34 cellular contexts compared by ENCODE assay signal in genomic region chr4:154578919-154579318, GRCh38. TPM values are rescaled to one million over a fixed set of nuclear protein-coding genes. Genes with fewer than 3 reads are reported as not detected.
"Had no signal": no experiment of that assay in that cellular context is flagged by ENCODE, and none has a peak within 500 bp of the region (broad histone marks: within the 10 kb centered on the region; RNA-seq: fewer than 3 reads in every experiment).

No MANE protein-coding gene starts in this region.

- H3K4me2 ChIP-seq: hepatocyte, smooth muscle cell had no signal

- H3K36me3 Mint-ChIP-seq: activated CD4-positive, alpha-beta memory T cell treated with anti-CD3 and anti-CD28 coated beads for 36 hours; mesothelial cell of epicardium; naive thymus-derived CD4-positive, alpha-beta T cell had no signal

- H3K4me1 Mint-ChIP-seq: central memory CD8-positive, alpha-beta T cell; naive thymus-derived CD4-positive, alpha-beta T cell had no signal

- H3K4me3 Mint-ChIP-seq: activated CD4-positive, alpha-beta memory T cell treated with anti-CD3 and anti-CD28 coated beads for 36 hours; activated T-cell treated with anti-CD3 and anti-CD28 coated beads, Interleukin-2, amount 50 U/mL, for 24 hours; central memory CD8-positive, alpha-beta T cell; mesothelial cell of epicardium; naive thymus-derived CD4-positive, alpha-beta T cell had no signal

- H3K9me3 Mint-ChIP-seq: activated CD4-positive, alpha-beta memory T cell treated with anti-CD3 and anti-CD28 coated beads for 36 hours; activated T-cell treated with anti-CD3 and anti-CD28 coated beads, Interleukin-2, amount 50 U/mL, for 24 hours; central memory CD8-positive, alpha-beta T cell; mesothelial cell of epicardium had no signal

- H2AFZ ChIP-seq: hepatocyte had no signal

- FAIRE-seq: keratinocyte, TTC549 had no signal

- ATAC-seq: activated CD4-positive, CD25-positive, alpha-beta regulatory T cell treated with anti-CD3 and anti-CD28 coated beads, Interleukin-2, amount 50 U/mL, for 24 hours; gastroesophageal sphincter; left cardiac atrium; left ventricle myocardium superior; naive thymus-derived CD4-positive, alpha-beta T cell; pancreas had no signal

- DNase-seq: activated CD4-positive, alpha-beta memory T cell treated with anti-CD3 and anti-CD28 coated beads for 36 hours; activated CD4-positive, alpha-beta T cell treated with anti-CD3 and anti-CD28 coated beads for 48 hours; activated CD8-positive, alpha-beta memory T cell treated with anti-CD3 and anti-CD28 coated beads, Interleukin-2, amount 50 U/mL, for 48 hours; activated gamma-delta T cell treated with Interleukin-2 at 50 U/mL for 16 hours; activated naive CD4-positive, alpha-beta T cell treated with anti-CD3 and anti-CD28 coated beads, Interleukin-2, amount 50 U/mL, for 16 hours; activated T-cell treated with anti-CD3 and anti-CD28 coated beads, Interleukin-2, amount 50 U/mL, for 24 hours; amniotic stem cell; dermis blood vessel endothelial cell; effector CD4-positive, alpha-beta T cell; esophagus squamous epithelium; left cardiac atrium; left ventricle myocardium superior; naive thymus-derived CD4-positive, alpha-beta T cell; pancreas; retina; sigmoid colon; stimulated activated naive CD4-positive, alpha-beta T cell; WERI-Rb-1 had no signal

- H3K36me3 ChIP-seq: esophagus squamous epithelium, gastroesophageal sphincter, pancreas, prostate gland, sigmoid colon, tibial nerve, WERI-Rb-1 had no signal

- H3K27ac Mint-ChIP-seq: activated CD4-positive, alpha-beta memory T cell treated with anti-CD3 and anti-CD28 coated beads for 36 hours; activated T-cell treated with anti-CD3 and anti-CD28 coated beads, Interleukin-2, amount 50 U/mL, for 24 hours; mesothelial cell of epicardium; naive thymus-derived CD4-positive, alpha-beta T cell had no signal

- H3K79me2 ChIP-seq: hepatocyte had no signal

- H3K27ac ChIP-seq: epithelial cell of prostate, esophagus squamous epithelium, gastroesophageal sphincter, hepatocyte, pancreas, prostate gland, sigmoid colon, tibial nerve, WERI-Rb-1 had no signal

- H3K9me3 ChIP-seq: esophagus squamous epithelium, gastroesophageal sphincter, pancreas, prostate gland, sigmoid colon, tibial nerve had no signal

- H3K4me3 ChIP-seq: esophagus squamous epithelium, gastroesophageal sphincter, hepatocyte, pancreas, prostate gland, sigmoid colon, smooth muscle cell, tibial nerve had no signal

- H3K4me1 ChIP-seq: esophagus squamous epithelium, gastroesophageal sphincter, pancreas, prostate gland, sigmoid colon, tibial nerve had no signal

- H3K27me3 ChIP-seq: gastroesophageal sphincter, hepatocyte, pancreas, sigmoid colon, tibial nerve had no signal

RNA-seq across cellular contexts. Expression of gene FGA, which starts 11.6 kb away (rescaled TPM):
- total RNA-seq: activated CD4-positive, alpha-beta memory T cell treated with anti-CD3 and anti-CD28 coated beads for 36 hours; dermis blood vessel endothelial cell; esophagus squamous epithelium; left ventricle myocardium superior; lung microvascular endothelial cell; mesothelial cell of epicardium; naive thymus-derived CD4-positive, alpha-beta T cell; sigmoid colon; T-helper 1 cell treated with Interleukin-12 subunit alpha and Interleukin-12 subunit beta and Interleukin-4 antibody, amounts not matched to agents 30 ng/mL and 1 ng/mL, for 36 hours; temporal lobe; urinary bladder had no signal
- polyA plus RNA-seq: keratinocyte; naive thymus-derived CD4-positive, alpha-beta T cell; neural cell had no signal

RNA-seq across cellular contexts. Expression of gene FGB, which starts 16.1 kb away (rescaled TPM):
- total RNA-seq: activated CD4-positive, alpha-beta memory T cell treated with anti-CD3 and anti-CD28 coated beads for 36 hours; dermis blood vessel endothelial cell; esophagus squamous epithelium; left ventricle myocardium superior; lung microvascular endothelial cell; naive thymus-derived CD4-positive, alpha-beta T cell; prostate gland; sigmoid colon; smooth muscle cell; T-helper 1 cell treated with Interleukin-12 subunit alpha and Interleukin-12 subunit beta and Interleukin-4 antibody, amounts not matched to agents 30 ng/mL and 1 ng/mL, for 36 hours; temporal lobe; tibial nerve; urinary bladder had no signal
- polyA plus RNA-seq: keratinocyte; naive thymus-derived CD4-positive, alpha-beta T cell; neural cell had no signal

RNA-seq across cellular contexts. Expression of gene FGG, which starts 33.5 kb away (rescaled TPM):
- total RNA-seq: activated CD4-positive, alpha-beta memory T cell treated with anti-CD3 and anti-CD28 coated beads for 36 hours; dermis blood vessel endothelial cell; esophagus squamous epithelium; gastroesophageal sphincter; left ventricle myocardium superior; lung microvascular endothelial cell; naive thymus-derived CD4-positive, alpha-beta T cell; prostate gland; sigmoid colon; smooth muscle cell; T-helper 1 cell treated with Interleukin-12 subunit alpha and Interleukin-12 subunit beta and Interleukin-4 antibody, amounts not matched to agents 30 ng/mL and 1 ng/mL, for 36 hours; temporal lobe; tibial nerve; urinary bladder had no signal
- polyA plus RNA-seq: naive thymus-derived CD4-positive, alpha-beta T cell; neural cell had no signal
